ENCODE assay signal across 8 cellular contexts in the genomic region with DNA sequence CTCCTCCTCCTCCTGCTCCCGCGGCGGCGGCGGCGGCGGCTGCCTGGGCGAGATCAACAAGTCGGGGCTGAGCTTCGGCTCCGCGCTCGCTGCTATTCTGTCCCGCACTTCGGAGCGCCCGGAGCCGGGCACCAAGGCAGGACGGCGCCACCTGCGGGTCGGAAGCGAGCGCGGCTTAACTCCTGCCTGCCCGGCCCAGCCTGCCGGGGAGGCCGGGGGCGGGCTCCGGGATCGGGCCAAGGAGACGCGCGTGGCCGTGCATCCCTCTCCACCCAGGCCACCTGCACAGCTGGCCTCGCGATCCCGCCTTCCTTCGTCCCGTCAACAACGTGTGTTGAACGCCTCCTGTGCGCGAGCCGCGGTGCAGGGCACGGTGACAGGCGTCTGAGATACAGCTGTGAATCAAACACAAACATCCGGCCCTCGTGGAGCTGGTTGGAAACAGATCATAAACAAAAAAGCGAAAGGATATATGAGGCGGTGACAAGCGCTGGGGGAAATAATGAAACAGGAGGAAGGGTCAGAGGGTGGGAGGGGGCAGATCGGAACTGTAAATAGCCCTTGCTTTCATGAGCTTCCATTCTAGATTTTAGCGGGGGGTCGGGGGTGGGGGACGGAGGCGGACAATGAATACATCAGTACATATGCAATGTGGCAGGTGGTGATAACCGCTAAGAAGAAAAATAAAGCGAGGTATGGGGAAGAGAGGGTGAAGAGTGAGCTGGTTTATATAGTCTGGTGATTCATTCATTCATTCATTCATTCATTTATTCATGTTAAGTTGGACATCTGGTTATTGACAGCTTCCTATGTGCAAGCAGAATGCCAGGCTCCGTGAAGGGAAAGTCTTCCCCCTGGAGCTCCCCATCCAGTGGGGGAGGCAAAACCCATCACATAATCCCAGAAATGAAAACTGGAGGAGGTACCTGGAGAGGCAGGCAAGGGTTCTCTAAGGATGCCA. TPM values are rescaled to one million over a fixed set of nuclear protein-coding genes. Genes with fewer than 3 reads are reported as not detected.
A peak's percentile ranks its signal among the peaks of the same experiment; 100 is the strongest.
DNase-seq lines count a peak whose midpoint lies in the region; ATAC-seq and TF ChIP-seq lines count a peak whose summit lies in the region.

No MANE protein-coding gene starts in this region.

- H3K79me2 ChIP-seq in SU-DHL-6 (ENCODE audit: insufficient read depth, low read length) = no peaks in the 10 kb centered on the region

- TF ChIP-seq CTCF in NB4 (IDR thresholded peaks at IDR 0.05; ENCODE audit: low read depth, low read length) (peak; percentile 57), SU-DHL-6 (IDR thresholded peaks at IDR 0.05; ENCODE audit: insufficient read depth, low read length, poor library complexity, severe bottlenecking) (peak; percentile 39)

- DNase-seq in G401 (ENCODE audit: low spot score) (peak; percentile 83), NB4 (ENCODE audit: low read depth) (peak; percentile 78), amniotic epithelial cell (ENCODE audit: low read depth) (peak; percentile 58), left cardiac atrium (peak; percentile 84), posterior cingulate gyrus (peak; percentile 68 to 98 (median 86))

- H3K9me2 ChIP-seq in SU-DHL-6 (replicated peaks; ENCODE audit: insufficient read depth, low read length) = no peaks in the 10 kb centered on the region

- H3K4me1 ChIP-seq in urinary bladder (ENCODE audit: insufficient read depth) = no peaks in the 10 kb centered on the region

- peak overlapping the region; percentile 23 for H2AFZ ChIP-seq in SU-DHL-6 (ENCODE audit: low read depth, low read length, severe bottlenecking)

- peak; percentile 89 to 92 for ATAC-seq in left cardiac atrium
- no peak for ATAC-seq in HG03565 (IDR thresholded peaks at IDR 0.05; ENCODE audit: unreplicated experiment)

- intact Hi-C loops in left cardiac atrium (cut with DNase I) (loop anchor here (2.0 to 10.0 kb wide), 3 partner anchors 100 to 150 kb away; no protein-coding TSS in a partner anchor), posterior cingulate gyrus (cut with DNase I) (loop anchor here (1.0 to 10.0 kb wide), 2 partner anchors 100 to 150 kb away; no protein-coding TSS in a partner anchor)

- peak overlapping the region; percentile 42 for H3K4me2 ChIP-seq in SU-DHL-6 (ENCODE audit: low read depth, low read length, poor library complexity, severe bottlenecking)

- 1% methylated on average over 61 of the region's 61 CpGs for WGBS in urinary bladder

- H4K20me1 ChIP-seq in SU-DHL-6 (ENCODE audit: low read depth, low read length) = no peaks in the 10 kb centered on the region

- no peaks in the 10 kb centered on the region for H3K9me3 ChIP-seq in SU-DHL-6 (ENCODE audit: insufficient read depth, low read length)

- H3K27me3 ChIP-seq in SU-DHL-6 (ENCODE audit: low read length) = no peaks in the 10 kb centered on the region

- H3K36me3 ChIP-seq in SU-DHL-6 (ENCODE audit: low read length) (no peaks in the 10 kb centered on the region), urinary bladder (ENCODE audit: insufficient read depth) (no peaks in the 10 kb centered on the region)

- H3K9ac ChIP-seq in SU-DHL-6 (ENCODE audit: low read length) = no peak overlapping the region

- H3K27ac ChIP-seq in SU-DHL-6 (ENCODE audit: low read depth, low read length) (no peak overlapping the region), urinary bladder (ENCODE audit: low read depth) (no peak overlapping the region)

- no peaks in the 10 kb centered on the region for H3F3A ChIP-seq in SU-DHL-6 (ENCODE audit: insufficient read depth)

- in situ Hi-C loops in G401 (cut with HindIII; ENCODE audit: low sequenced_read_pairs) = no loop called here

- no peak overlapping the region for H3K4me3 ChIP-seq in NB4 (ENCODE audit: low read depth, low read length)
- H3K4me3 ChIP-seq in SU-DHL-6 (ENCODE audit: insufficient read depth, low read length, poor library complexity, severe bottlenecking) = no peak overlapping the region
- peak overlapping the region; percentile 52 for H3K4me3 ChIP-seq in urinary bladder (ENCODE audit: low read depth, low read length)

- no peak for TF ChIP-seq POLR2A in NB4 (IDR thresholded peaks at IDR 0.05; ENCODE audit: extremely low read depth, insufficient read length)

RNA-seq across cellular contexts. Expression of a gene that starts 2.0 kb away (rescaled TPM):
- 0.12 and 0.14 TPM in 2 replicates for total RNA-seq in G401 (2014; rRNA removed; shearing (Covaris generic))
- total RNA-seq in left cardiac atrium = 1 to 10 TPM; 2.0 to 2.1 TPM
- 3.5 TPM for total RNA-seq in urinary bladder
- polyA plus RNA-seq in urinary bladder = 7.6 TPM
